In the genomic region with DNA sequence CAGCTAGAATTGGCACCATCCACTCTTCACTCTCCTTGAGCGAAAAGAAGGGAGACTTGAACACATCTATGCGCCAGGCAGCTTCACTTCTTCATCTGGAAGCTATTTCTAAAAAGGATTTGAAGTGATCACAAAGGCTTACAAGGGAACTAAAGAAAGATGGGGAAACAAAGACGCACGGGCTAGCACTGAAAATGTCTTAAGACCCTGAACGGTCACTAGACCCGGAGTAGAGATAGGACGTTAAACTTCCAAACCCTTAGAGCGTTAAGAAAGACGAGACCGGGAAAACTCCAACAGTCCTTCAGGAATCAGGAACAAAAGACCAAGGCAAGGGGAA, we compare ENCODE assay signal across 8 cellular contexts. TPM values are rescaled to one million over a fixed set of nuclear protein-coding genes. Genes with fewer than 3 reads are reported as not detected.
DNase-seq lines count a peak whose midpoint lies in the region; ATAC-seq, FAIRE-seq and TF ChIP-seq lines count a peak whose summit lies in the region.

No MANE protein-coding gene starts in this region.

- 31 to 32% methylated on average over 10 of the region's 10 CpGs for WGBS in body of pancreas, 2 donors
- WGBS in aorta, 2 donors = 36 to 38% methylated on average over 10 of the region's 10 CpGs
- WGBS in small intestine, 3 donors = 21 to 42% (median 36%) methylated on average over 10 of the region's 10 CpGs

- H3K27me3 ChIP-seq in body of pancreas = no peaks in the 10 kb centered on the region
- H3K27me3 ChIP-seq in aorta (ENCODE audit: control insufficient read depth in 1 of 2, insufficient read depth in 2 of 2, low read length in 1 of 2) = no peaks in the 10 kb centered on the region
- H3K27me3 ChIP-seq in small intestine (ENCODE audit: control insufficient read depth in 2 of 2, insufficient read depth in 2 of 2, low read length in 2 of 2) = peaks cover 0 to 11% of the 10 kb centered on the region in 2 donors

- ATAC-seq in stimulated activated naive CD8-positive, alpha-beta T cell treated with anti-CD3 and anti-CD28 coated beads, Interleukin-15, Interleukin-2, amounts not matched to agents 100 U/mL and 50 U/mL, for 24 hours = no peak
- ATAC-seq in body of pancreas (peak; percentile 39), aorta (ENCODE audit: low FRiP score) (peak; percentile 26), HG02981 (IDR thresholded peaks at IDR 0.05; ENCODE audit: unreplicated experiment) (no peak)
- no peak for ATAC-seq in activated CD8-positive, alpha-beta T cell treated with anti-CD3 and anti-CD28 coated beads for 36 hours

- POLR2A ChIA-PET in activated CD8-positive, alpha-beta T cell treated with anti-CD3 and anti-CD28 coated beads for 36 hours (lab: Charles Lee) = interaction anchor here (0.8 to 0.9 kb wide), 2 partner anchors 48 to 160 kb away, joined by 3 read pairs; no protein-coding TSS in a partner anchor

- TF ChIP-seq CTCF in body of pancreas (IDR thresholded peaks at IDR 0.05) = no peak
- no peak for TF ChIP-seq CTCF in mesothelial cell of epicardium (IDR thresholded peaks at IDR 0.05; ENCODE audit: unreplicated experiment)
- TF ChIP-seq CTCF in activated CD8-positive, alpha-beta T cell treated with anti-CD3 and anti-CD28 coated beads for 36 hours (IDR thresholded peaks at IDR 0.05) = no peak

- no peak for FAIRE-seq in small intestine (lab: Jason Lieb, UNC)

- H3K36me3 ChIP-seq in body of pancreas (replicated peaks in 1 of 2; ENCODE audit: insufficient read depth in 1 of 2, low read depth in 2 of 2) (no peaks in the 10 kb centered on the region), aorta (ENCODE audit: control insufficient read depth in 1 of 2, insufficient read depth in 2 of 2, low read length in 1 of 2) (no peaks in the 10 kb centered on the region), small intestine (ENCODE audit: control insufficient read depth in 2 of 2, insufficient read depth in 2 of 2, low read length in 2 of 2) (no peaks in the 10 kb centered on the region)

- H3K27ac Mint-ChIP-seq in stimulated activated naive CD8-positive, alpha-beta T cell treated with anti-CD3 and anti-CD28 coated beads, Interleukin-15, Interleukin-2, amounts not matched to agents 100 ng/mL and 50 ng/mL, for 24 hours = no peak overlapping the region
- no peak overlapping the region for H3K27ac Mint-ChIP-seq in mesothelial cell of epicardium
- H3K27ac Mint-ChIP-seq in activated CD8-positive, alpha-beta T cell treated with anti-CD3 and anti-CD28 coated beads for 36 hours = no peak overlapping the region

- DNase-seq in stimulated activated naive CD8-positive, alpha-beta T cell treated with anti-CD3 and anti-CD28 coated beads, Interleukin-15, Interleukin-2, amounts not matched to agents 100 U/mL and 50 U/mL, for 24 hours = no peak
- DNase-seq in body of pancreas (no peak), mesothelial cell of epicardium (ENCODE audit: low spot score in 2 of 2, unreplicated experiment in 2 of 2) (no peak), aorta (no peak), small intestine (no peak)
- no peak for DNase-seq in activated CD8-positive, alpha-beta T cell treated with anti-CD3 and anti-CD28 coated beads for 36 hours

- H3K9me3 ChIP-seq in body of pancreas (no peaks in the 10 kb centered on the region), aorta (ENCODE audit: control insufficient read depth, low read length) (no peaks in the 10 kb centered on the region), small intestine (ENCODE audit: control insufficient read depth, low read depth) (no peaks in the 10 kb centered on the region)

- H3K4me1 ChIP-seq in body of pancreas (peaks cover 13% of the 10 kb centered on the region), aorta (ENCODE audit: control insufficient read depth in 1 of 2, insufficient read depth in 2 of 2, low read length in 2 of 2) (no peaks in the 10 kb centered on the region), small intestine (ENCODE audit: control insufficient read depth in 2 of 2, insufficient read depth in 1 of 2, low read depth in 1 of 2, low read length in 1 of 2) (no peaks in the 10 kb centered on the region)

- H3K27ac ChIP-seq in body of pancreas (no peak overlapping the region), aorta (ENCODE audit: low read depth in 1 of 2, low read length in 2 of 2) (no peak overlapping the region), small intestine (ENCODE audit: low read depth in 1 of 2, low read length in 1 of 2) (no peak overlapping the region)

- H3K4me3 ChIP-seq in body of pancreas = no peak overlapping the region
- no peak overlapping the region for H3K4me3 ChIP-seq in aorta (ENCODE audit: low read length in 2 of 2)
- H3K4me3 ChIP-seq in small intestine (ENCODE audit: low read depth in 1 of 2, low read length in 2 of 2) = no peak overlapping the region

- intact Hi-C loops in body of pancreas (cut with DNase I) = loop anchor here (10.0 kb wide), 1 partner anchor 99 kb away; no protein-coding TSS in a partner anchor
- intact Hi-C loops in aorta (cut with DNase I) = loop anchor here (5.0 kb wide), 2 partner anchors 97 to 142 kb away; no protein-coding TSS in a partner anchor
- intact Hi-C loops in activated CD8-positive, alpha-beta T cell treated with anti-CD3 and anti-CD28 coated beads for 36 hours (cut with micrococcal nuclease) = loop anchor here (5.0 to 10.0 kb wide), 2 partner anchors 42 to 99 kb away; no protein-coding TSS in a partner anchor

- CTCF ChIA-PET in activated CD8-positive, alpha-beta T cell treated with anti-CD3 and anti-CD28 coated beads for 36 hours (lab: Charles Lee) = interaction anchor here (0.7 to 6.2 kb wide), 32 partner anchors 8 to 522 kb away, joined by 3 to 103 read pairs (median 4); partner anchors contain the start of genes CLCN2 and POLR2H

- H3K4me1 Mint-ChIP-seq in stimulated activated naive CD8-positive, alpha-beta T cell treated with anti-CD3 and anti-CD28 coated beads, Interleukin-15, Interleukin-2, amounts not matched to agents 100 ng/mL and 50 ng/mL, for 24 hours (ENCODE audit: low read depth) = peaks cover 11% of the 10 kb centered on the region
- H3K4me1 Mint-ChIP-seq in mesothelial cell of epicardium = peaks cover 6% of the 10 kb centered on the region
- H3K4me1 Mint-ChIP-seq in activated CD8-positive, alpha-beta T cell treated with anti-CD3 and anti-CD28 coated beads for 36 hours (ENCODE audit: low read depth) = peaks cover 3% of the 10 kb centered on the region

- peak overlapping the region; percentile 22 for H3K4me3 Mint-ChIP-seq in stimulated activated naive CD8-positive, alpha-beta T cell treated with anti-CD3 and anti-CD28 coated beads, Interleukin-15, Interleukin-2, amounts not matched to agents 100 ng/mL and 50 ng/mL, for 24 hours
- H3K4me3 Mint-ChIP-seq in mesothelial cell of epicardium = peak overlapping the region; percentile 65
- no peak overlapping the region for H3K4me3 Mint-ChIP-seq in activated CD8-positive, alpha-beta T cell treated with anti-CD3 and anti-CD28 coated beads for 36 hours

- H3K36me3 Mint-ChIP-seq in stimulated activated naive CD8-positive, alpha-beta T cell treated with anti-CD3 and anti-CD28 coated beads, Interleukin-15, Interleukin-2, amounts not matched to agents 100 ng/mL and 50 ng/mL, for 24 hours (ENCODE audit: low read depth) = no peaks in the 10 kb centered on the region
- peaks cover 5% of the 10 kb centered on the region for H3K36me3 Mint-ChIP-seq in mesothelial cell of epicardium
- H3K36me3 Mint-ChIP-seq in activated CD8-positive, alpha-beta T cell treated with anti-CD3 and anti-CD28 coated beads for 36 hours (ENCODE audit: low read depth) = no peaks in the 10 kb centered on the region

- no peak for TF ChIP-seq POLR2A in body of pancreas (IDR thresholded peaks at IDR 0.05)

- no peaks in the 10 kb centered on the region for H3K9me3 Mint-ChIP-seq in stimulated activated naive CD8-positive, alpha-beta T cell treated with anti-CD3 and anti-CD28 coated beads, Interleukin-15, Interleukin-2, amounts not matched to agents 100 ng/mL and 50 ng/mL, for 24 hours
- peaks cover 8% of the 10 kb centered on the region for H3K9me3 Mint-ChIP-seq in mesothelial cell of epicardium
- no peaks in the 10 kb centered on the region for H3K9me3 Mint-ChIP-seq in activated CD8-positive, alpha-beta T cell treated with anti-CD3 and anti-CD28 coated beads for 36 hours

- H3K27me3 Mint-ChIP-seq in stimulated activated naive CD8-positive, alpha-beta T cell treated with anti-CD3 and anti-CD28 coated beads, Interleukin-15, Interleukin-2, amounts not matched to agents 100 ng/mL and 50 ng/mL, for 24 hours = peaks cover 71% of the 10 kb centered on the region
- H3K27me3 Mint-ChIP-seq in mesothelial cell of epicardium (ENCODE audit: low read depth) = peaks cover 84% of the 10 kb centered on the region
- peaks cover 53% of the 10 kb centered on the region for H3K27me3 Mint-ChIP-seq in activated CD8-positive, alpha-beta T cell treated with anti-CD3 and anti-CD28 coated beads for 36 hours

RNA-seq across cellular contexts. Expression of gene EPHB3, which starts 47.5 kb away (rescaled TPM):
- 10 to 100 TPM in 1 of 2 donors, 1 to 10 TPM in 1; 7.9 to 10.1 TPM for total RNA-seq in body of pancreas
- total RNA-seq in mesothelial cell of epicardium = 98.9 to 115 TPM (median 106 TPM) in 3 replicates
- 1 to 10 TPM; 2.8 to 9.0 TPM for total RNA-seq in aorta
- polyA plus RNA-seq in aorta = 1 to 10 TPM in 1 of 2 donors, under 1 TPM in 1; 0.50 to 3.9 TPM
- 10 to 100 TPM in 1 of 3 donors, under 1 TPM in 2; 0.27 to 16.7 (median 0.67) TPM for polyA plus RNA-seq in small intestine
- under 1 TPM in 1 of 2 experiments, not detected in 1; 0.07 TPM for total RNA-seq in activated CD8-positive, alpha-beta T cell treated with anti-CD3 and anti-CD28 coated beads for 36 hours

Comparison
In these comparisons a context has a peak if more than half of its experiments do, and no peak if none do; other contexts are left out.
1. ATAC-seq: peak in body of pancreas (single experiment) and aorta (single experiment); none in stimulated activated naive CD8-positive, alpha-beta T cell treated with anti-CD3 and anti-CD28 coated beads, Interleukin-15, Interleukin-2, amounts not matched to agents 100 U/mL and 50 U/mL, for 24 hours (single experiment), activated CD8-positive, alpha-beta T cell treated with anti-CD3 and anti-CD28 coated beads for 36 hours (single experiment) and HG02981 (single experiment).